1 cellular context compared by ENCODE assay signal in the genomic region with DNA sequence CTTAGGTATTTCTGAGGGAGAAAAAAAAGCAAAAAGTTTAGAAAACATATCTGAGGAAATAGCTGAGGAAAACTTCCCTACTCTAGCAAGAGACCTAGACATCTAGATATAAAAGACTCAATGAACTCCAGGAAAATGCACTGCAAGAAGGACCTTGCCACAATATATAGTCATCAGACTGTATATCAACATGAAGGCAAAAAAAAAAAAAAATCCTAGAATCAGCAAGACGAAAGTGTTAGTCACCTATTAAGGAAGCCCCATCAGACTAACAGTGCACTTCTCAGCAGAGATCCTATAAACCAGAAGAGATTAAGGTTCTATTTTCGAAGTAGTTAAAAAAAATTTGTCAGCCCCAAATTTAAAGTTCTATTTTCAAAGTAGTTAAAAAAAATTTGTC.
TF ChIP-seq lines count a peak whose summit lies in the region.

No MANE protein-coding gene starts in this region.

TF ChIP-seq in K562, 482 proteins besides CTCF, POLR2A, EP300 and RAD21 (continued from another document):
- TF ChIP-seq, protein P1, sequence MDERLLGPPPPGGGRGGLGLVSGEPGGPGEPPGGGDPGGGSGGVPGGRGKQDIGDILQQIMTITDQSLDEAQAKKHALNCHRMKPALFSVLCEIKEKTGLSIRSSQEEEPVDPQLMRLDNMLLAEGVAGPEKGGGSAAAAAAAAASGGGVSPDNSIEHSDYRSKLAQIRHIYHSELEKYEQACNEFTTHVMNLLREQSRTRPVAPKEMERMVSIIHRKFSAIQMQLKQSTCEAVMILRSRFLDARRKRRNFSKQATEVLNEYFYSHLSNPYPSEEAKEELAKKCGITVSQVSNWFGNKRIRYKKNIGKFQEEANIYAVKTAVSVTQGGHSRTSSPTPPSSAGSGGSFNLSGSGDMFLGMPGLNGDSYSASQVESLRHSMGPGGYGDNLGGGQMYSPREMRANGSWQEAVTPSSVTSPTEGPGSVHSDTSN (CRISPR knock-in tag; IDR thresholded peaks at IDR 0.05; ENCODE audit: low read depth) = no peak
- TF ChIP-seq, protein P1 (tag; conservative IDR thresholded peaks at IDR 0.05; ENCODE audit: low read depth) = peak; percentile 40; the same call in 1 of the 2 replicates
- no peak for TF ChIP-seq ZNF146 (CRISPR knock-in tag; IDR thresholded peaks at IDR 0.05; ENCODE audit: unreplicated experiment)
- no peak for TF ChIP-seq ARID2 (IDR thresholded peaks at IDR 0.05)
- TF ChIP-seq ZNF780A (CRISPR knock-in tag; IDR thresholded peaks at IDR 0.05) = no peak
